Comparison of ENCODE assay signal across 28 cellular contexts in genomic region chr12:113981876-113982275, GRCh38.
"Had no signal": no experiment of that assay in that cellular context is flagged by ENCODE, and none has a peak within 500 bp of the region (broad histone marks: within the 10 kb centered on the region; RNA-seq: fewer than 3 reads in every experiment).

No MANE protein-coding gene starts in this region.

- DNase-seq: stimulated activated CD4-positive, alpha-beta T cell treated with anti-CD3 and anti-CD28 coated beads, Interleukin-2, amount 100 ng/mL, for 48 hours; stimulated activated CD4-positive, alpha-beta T cell treated with anti-CD3 and anti-CD28 coated beads, Interleukin-4, amount 100 ng/mL, for 1 hour; stimulated activated CD4-positive, alpha-beta T cell treated with anti-CD3 and anti-CD28 coated beads, Interleukin-4, amount 100 ng/mL, for 24 hours; stimulated activated CD4-positive, alpha-beta T cell treated with anti-CD3 and anti-CD28 coated beads, Interleukin-4, amount 100 ng/mL, for 4 hours; stimulated activated CD8-positive, alpha-beta memory T cell treated with anti-CD3 and anti-CD28 coated beads, Interleukin-4, amount 100 ng/mL, for 48 hours; stimulated activated naive B cell treated with anti-CD40 and anti-IgM and Interleukin-4, amounts not matched to agents 10 μg/mL and 1 μg/mL and 100 μg/mL, for 72 hours; stimulated activated naive CD4-positive, alpha-beta T cell; stimulated activated naive CD4-positive, alpha-beta T cell treated with Interleukin-2 at 50 U/mL for 16 hours; stimulated activated naive CD8-positive, alpha-beta T cell treated with anti-CD3 and anti-CD28 coated beads, Interleukin-15, amount 100 ng/mL, for 72 hours; stimulated activated naive CD8-positive, alpha-beta T cell treated with anti-CD3 and anti-CD28 coated beads, Interleukin-15, Interleukin-2, amounts not matched to agents 100 U/mL and 50 U/mL, for 24 hours; stomach; substantia nigra; testis; thyroid gland; tibial artery; transverse colon; trophoblast cell; upper lobe of left lung; upper lobe of right lung; uterus had no signal

- H3K27me3 ChIP-seq: testis, thyroid gland, tibial nerve, upper lobe of left lung, uterus, vagina had no signal

- H3K36me3 Mint-ChIP-seq: stimulated activated effector memory CD8-positive, alpha-beta T cell treated with anti-CD3 and anti-CD28 coated beads, Interleukin-12 subunit alpha, Interleukin-12 subunit beta, amount 100 ng/mL, for 72 hours; stimulated activated memory B cell treated with anti-CD40 and anti-IgM and Interleukin-4, amounts not matched to agents 10 μg/mL and 1 μg/mL and 100 μg/mL, for 72 hours; stimulated activated naive B cell treated with anti-CD40 and anti-IgM and Interleukin-4, amounts not matched to agents 10 μg/mL and 1 μg/mL and 100 μg/mL, for 72 hours; type B pancreatic cell had no signal

- H3K27ac ChIP-seq: stomach, suprapubic skin, testis, thoracic aorta, thyroid gland, tibial artery, tibial nerve, transverse colon, upper lobe of left lung, upper lobe of right lung, uterus, vagina had no signal

- H3K9me3 Mint-ChIP-seq: stimulated activated effector memory CD8-positive, alpha-beta T cell treated with anti-CD3 and anti-CD28 coated beads, Interleukin-12 subunit alpha, Interleukin-12 subunit beta, amount 100 ng/mL, for 72 hours; stimulated activated memory B cell treated with anti-CD40 and anti-IgM and Interleukin-4, amounts not matched to agents 10 μg/mL and 1 μg/mL and 100 μg/mL, for 72 hours; stimulated activated naive B cell treated with anti-CD40 and anti-IgM and Interleukin-4, amounts not matched to agents 10 μg/mL and 1 μg/mL and 100 μg/mL, for 72 hours; stimulated activated naive CD8-positive, alpha-beta T cell treated with anti-CD3 and anti-CD28 coated beads, Interleukin-15, amount 100 ng/mL, for 72 hours; stimulated activated naive CD8-positive, alpha-beta T cell treated with anti-CD3 and anti-CD28 coated beads, Interleukin-15, Interleukin-2, amounts not matched to agents 100 ng/mL and 50 ng/mL, for 24 hours; type B pancreatic cell had no signal

- H3K36me3 ChIP-seq: stomach, suprapubic skin, thoracic aorta, thyroid gland, tibial artery, tibial nerve, transverse colon, upper lobe of left lung, upper lobe of right lung, uterus, vagina had no signal

- H3K4me3 ChIP-seq: stomach, suprapubic skin, testis, thoracic aorta, thyroid gland, tibial artery, tibial nerve, transverse colon, upper lobe of left lung, upper lobe of right lung, uterus, vagina had no signal

- H3K4me1 Mint-ChIP-seq: stimulated activated effector memory CD8-positive, alpha-beta T cell treated with anti-CD3 and anti-CD28 coated beads, Interleukin-12 subunit alpha, Interleukin-12 subunit beta, amount 100 ng/mL, for 72 hours; stimulated activated naive B cell treated with anti-CD40 and anti-IgM and Interleukin-4, amounts not matched to agents 10 μg/mL and 1 μg/mL and 100 μg/mL, for 72 hours; stimulated activated naive CD8-positive, alpha-beta T cell treated with anti-CD3 and anti-CD28 coated beads, Interleukin-15, amount 100 ng/mL, for 72 hours had no signal

- ATAC-seq: stimulated activated effector memory CD8-positive, alpha-beta T cell treated with anti-CD3 and anti-CD28 coated beads, Interleukin-12 subunit alpha, Interleukin-12 subunit beta, amount 100 ng/mL, for 72 hours; stimulated activated memory B cell treated with anti-CD40 and anti-IgM and Interleukin-4, amounts not matched to agents 10 μg/mL and 1 μg/mL and 100 μg/mL, for 72 hours; stimulated activated naive B cell treated with anti-CD40 and anti-IgM and Interleukin-4, amounts not matched to agents 10 μg/mL and 1 μg/mL and 100 μg/mL, for 72 hours; stimulated activated naive CD8-positive, alpha-beta T cell treated with anti-CD3 and anti-CD28 coated beads, Interleukin-15, amount 100 ng/mL, for 72 hours; stimulated activated naive CD8-positive, alpha-beta T cell treated with anti-CD3 and anti-CD28 coated beads, Interleukin-15, Interleukin-2, amounts not matched to agents 100 U/mL and 50 U/mL, for 24 hours; upper lobe of right lung had no signal

- H3K27ac Mint-ChIP-seq: stimulated activated effector memory CD8-positive, alpha-beta T cell treated with anti-CD3 and anti-CD28 coated beads, Interleukin-12 subunit alpha, Interleukin-12 subunit beta, amount 100 ng/mL, for 72 hours; stimulated activated memory B cell treated with anti-CD40 and anti-IgM and Interleukin-4, amounts not matched to agents 10 μg/mL and 1 μg/mL and 100 μg/mL, for 72 hours; stimulated activated naive B cell treated with anti-CD40 and anti-IgM and Interleukin-4, amounts not matched to agents 10 μg/mL and 1 μg/mL and 100 μg/mL, for 72 hours; stimulated activated naive CD8-positive, alpha-beta T cell treated with anti-CD3 and anti-CD28 coated beads, Interleukin-15, amount 100 ng/mL, for 72 hours; stimulated activated naive CD8-positive, alpha-beta T cell treated with anti-CD3 and anti-CD28 coated beads, Interleukin-15, Interleukin-2, amounts not matched to agents 100 ng/mL and 50 ng/mL, for 24 hours; type B pancreatic cell had no signal

- H3K4me3 Mint-ChIP-seq: stimulated activated effector memory CD8-positive, alpha-beta T cell treated with anti-CD3 and anti-CD28 coated beads, Interleukin-12 subunit alpha, Interleukin-12 subunit beta, amount 100 ng/mL, for 72 hours; stimulated activated memory B cell treated with anti-CD40 and anti-IgM and Interleukin-4, amounts not matched to agents 10 μg/mL and 1 μg/mL and 100 μg/mL, for 72 hours; stimulated activated naive B cell treated with anti-CD40 and anti-IgM and Interleukin-4, amounts not matched to agents 10 μg/mL and 1 μg/mL and 100 μg/mL, for 72 hours; stimulated activated naive CD8-positive, alpha-beta T cell treated with anti-CD3 and anti-CD28 coated beads, Interleukin-15, amount 100 ng/mL, for 72 hours; stimulated activated naive CD8-positive, alpha-beta T cell treated with anti-CD3 and anti-CD28 coated beads, Interleukin-15, Interleukin-2, amounts not matched to agents 100 ng/mL and 50 ng/mL, for 24 hours; type B pancreatic cell had no signal

- H3K9me3 ChIP-seq: stomach, suprapubic skin, testis, thoracic aorta, thyroid gland, tibial artery, transverse colon, upper lobe of left lung, upper lobe of right lung, uterus, vagina had no signal

- H3K4me1 ChIP-seq: stomach, suprapubic skin, thyroid gland, tibial artery, tibial nerve, transverse colon, upper lobe of left lung, upper lobe of right lung, uterus, vagina had no signal
